Comparison of ENCODE assay signal across 12 cellular contexts in genomic region chr1:205575294-205575885, GRCh38.
"Had no signal": no experiment of that assay in that cellular context is flagged by ENCODE, and none has a peak within 500 bp of the region (broad histone marks: within the 10 kb centered on the region; RNA-seq: fewer than 3 reads in every experiment).

No MANE protein-coding gene starts in this region.

- H3K4me3 ChIP-seq: esophagus muscularis mucosa, left ventricle myocardium inferior, testis, vagina had no signal

- DNase-seq: activated naive CD8-positive, alpha-beta T cell treated with anti-CD3 and anti-CD28 coated beads, Interleukin-2, amount 10 ng/mL, durations not matched to agents 7 days and 5 days; glutamatergic neuron; immature natural killer cell; left ventricle myocardium inferior; stimulated activated CD4-positive, alpha-beta T cell treated with anti-CD3 and anti-CD28 coated beads, Interleukin-12 subunit alpha, Interleukin-12 subunit beta, amount 100 ng/mL, for 4 hours; stimulated activated CD4-positive, alpha-beta T cell treated with anti-CD3 and anti-CD28 coated beads, Interleukin-2, amount 100 ng/mL, for 48 hours; stimulated activated naive CD8-positive, alpha-beta T cell treated with anti-CD3 and anti-CD28 coated beads, Interleukin-15, Interleukin-2, amounts not matched to agents 100 U/mL and 50 U/mL, for 24 hours; T-helper 2 cell; testis had no signal

- H3K9me3 ChIP-seq: esophagus muscularis mucosa, left ventricle myocardium inferior, testis, vagina had no signal

- H3K27ac ChIP-seq: esophagus muscularis mucosa, left ventricle myocardium inferior, testis, vagina had no signal

- H3K27me3 ChIP-seq: testis, vagina had no signal

- H3K4me1 ChIP-seq: esophagus muscularis mucosa, left ventricle myocardium inferior, testis, vagina had no signal

- H3K36me3 ChIP-seq: esophagus muscularis mucosa, left ventricle myocardium inferior, vagina had no signal

- ATAC-seq: activated CD4-positive, CD25-positive, alpha-beta regulatory T cell treated with anti-CD3 and anti-CD28 coated beads, Interleukin-2, amount 50 U/mL, for 24 hours; stimulated activated naive CD8-positive, alpha-beta T cell treated with anti-CD3 and anti-CD28 coated beads, Interleukin-15, Interleukin-2, amounts not matched to agents 100 U/mL and 50 U/mL, for 24 hours had no signal
